Comparison of ENCODE assay signal across 15 cellular contexts in genomic region chr17:31802502-31802901, GRCh38. TPM values are rescaled to one million over a fixed set of nuclear protein-coding genes. Genes with fewer than 3 reads are reported as not detected.
DNase-seq lines count a peak whose midpoint lies in the region; ATAC-seq, FAIRE-seq and TF ChIP-seq lines count a peak whose summit lies in the region.
"Had no signal": no experiment of that assay in that cellular context is flagged by ENCODE, and none has a peak within 500 bp of the region (broad histone marks: within the 10 kb centered on the region; RNA-seq: fewer than 3 reads in every experiment).

No MANE protein-coding gene starts in this region.

- no peaks in the 10 kb centered on the region for H4K20me1 ChIP-seq in Loucy (ENCODE audit: insufficient read depth, low read length, poor library complexity, severe bottlenecking)

- no peaks in the 10 kb centered on the region for H3K27me3 ChIP-seq in Loucy (ENCODE audit: insufficient read depth, low read length, poor library complexity, severe bottlenecking)
- H3K27me3 ChIP-seq in right lobe of liver, result no peaks in the 10 kb centered on the region
- H3K27me3 ChIP-seq: ovary had no signal

- H3K9me3 ChIP-seq in Loucy (ENCODE audit: insufficient read depth, low read depth, low read length), result no peaks in the 10 kb centered on the region
- no peaks in the 10 kb centered on the region for H3K9me3 ChIP-seq in right lobe of liver
- H3K9me3 ChIP-seq: ovary had no signal

- intact Hi-C loops in right lobe of liver (cut with DNase I), result no loop called here

- H3K4me1 ChIP-seq in Loucy (ENCODE audit: insufficient read depth, low read length, poor library complexity, severe bottlenecking) (no peaks in the 10 kb centered on the region), right lobe of liver (peaks cover 0 to 31% (median 7%) of the 10 kb centered on the region in 4 donors)

- H2AFZ ChIP-seq in Loucy (ENCODE audit: low read length), result peak overlapping the region; percentile 42; the same call in 1 of the 2 replicates

- H3K4me2 ChIP-seq in Loucy (ENCODE audit: low read depth, low read length, poor library complexity, severe bottlenecking), result no peak overlapping the region

- no peaks in the 10 kb centered on the region for H3K79me2 ChIP-seq in Loucy (ENCODE audit: insufficient read depth, low read length)

- H3K9ac ChIP-seq in Loucy (ENCODE audit: low read depth, low read length, poor library complexity, severe bottlenecking), result no peak overlapping the region

- no peaks in the 10 kb centered on the region for H3F3A ChIP-seq in Loucy (ENCODE audit: low read depth)

- no peak for ATAC-seq in right lobe of liver
- ATAC-seq in GM19351 (IDR thresholded peaks at IDR 0.05; ENCODE audit: unreplicated experiment), result no peak
- ATAC-seq: activated CD8-positive, alpha-beta memory T cell treated with anti-CD3 and anti-CD28 coated beads, Interleukin-2, amount 10 ng/mL, durations not matched to agents 7 days and 5 days had no signal

- H3K4me3 ChIP-seq in Loucy (ENCODE audit: low read length, poor library complexity, severe bottlenecking) (no peak overlapping the region), right lobe of liver (no peak overlapping the region)
- H3K4me3 ChIP-seq: ovary had no signal

- no peaks in the 10 kb centered on the region for H3K9me2 ChIP-seq in Loucy (replicated peaks; ENCODE audit: low read depth, low read length)

- H3K36me3 ChIP-seq in Loucy (ENCODE audit: insufficient read depth, low read length) (no peaks in the 10 kb centered on the region), right lobe of liver (no peaks in the 10 kb centered on the region)
- H3K36me3 ChIP-seq: ovary had no signal

- peak overlapping the region; percentile 70 for H3K27ac ChIP-seq in C4-2B
- H3K27ac ChIP-seq in right lobe of liver, result peak overlapping the region in 2 of 3 donors; percentile 87 to 93
- H3K27ac ChIP-seq: epithelial cell of prostate, ovary had no signal

- FAIRE-seq in RCC 7860 (lab: Jason Lieb, UNC), result no peak

- DNase-seq in UCSD-AML1 (lab: John Stamatoyannopoulos, UW; ENCODE audit: unreplicated experiment) (peak; percentile 19), right lobe of liver (peak in 1 of 3 donors; percentile 25), NCI-H69 (lab: John Stamatoyannopoulos, UW) (no peak), RCC 7860 (ENCODE audit: low spot score) (no peak)
- DNase-seq in stimulated activated CD4-positive, alpha-beta T cell treated with anti-CD3 and anti-CD28 coated beads, Interleukin-1b, Interleukin-23, amount 100 ng/mL, for 48 hours, result no peak
- DNase-seq: activated CD8-positive, alpha-beta memory T cell treated with anti-CD3 and anti-CD28 coated beads, Interleukin-2, amount 10 ng/mL, durations not matched to agents 7 days and 5 days; CD4-positive, alpha-beta T cell; central memory CD4-positive, alpha-beta T cell; mammary epithelial cell; NCI-H526 treated with DMSO at 0.1 percent for 48 hours; ovary had no signal

- TF ChIP-seq CTCF in C4-2B (conservative IDR thresholded peaks at IDR 0.05) (no peak), Loucy (conservative IDR thresholded peaks at IDR 0.05; ENCODE audit: low read length) (no peak), right lobe of liver (IDR thresholded peaks at IDR 0.05) (no peak)

- TF ChIP-seq POLR2A in right lobe of liver (IDR thresholded peaks at IDR 0.05), result no peak

- WGBS in right lobe of liver (ENCODE audit: insufficient coverage, low coverage, low lambda C conversion rate, missing lambda C conversion rate), result 100% methylated on average over 1 of the region's 2 CpGs

RNA-seq across cellular contexts. Expression of gene COPRS, which starts 56.5 kb away (rescaled TPM):
- 10 to 100 TPM; 17.1 to 49.4 (median 24.0) TPM for total RNA-seq in right lobe of liver
